1 cellular context compared by ENCODE assay signal in the genomic region with DNA sequence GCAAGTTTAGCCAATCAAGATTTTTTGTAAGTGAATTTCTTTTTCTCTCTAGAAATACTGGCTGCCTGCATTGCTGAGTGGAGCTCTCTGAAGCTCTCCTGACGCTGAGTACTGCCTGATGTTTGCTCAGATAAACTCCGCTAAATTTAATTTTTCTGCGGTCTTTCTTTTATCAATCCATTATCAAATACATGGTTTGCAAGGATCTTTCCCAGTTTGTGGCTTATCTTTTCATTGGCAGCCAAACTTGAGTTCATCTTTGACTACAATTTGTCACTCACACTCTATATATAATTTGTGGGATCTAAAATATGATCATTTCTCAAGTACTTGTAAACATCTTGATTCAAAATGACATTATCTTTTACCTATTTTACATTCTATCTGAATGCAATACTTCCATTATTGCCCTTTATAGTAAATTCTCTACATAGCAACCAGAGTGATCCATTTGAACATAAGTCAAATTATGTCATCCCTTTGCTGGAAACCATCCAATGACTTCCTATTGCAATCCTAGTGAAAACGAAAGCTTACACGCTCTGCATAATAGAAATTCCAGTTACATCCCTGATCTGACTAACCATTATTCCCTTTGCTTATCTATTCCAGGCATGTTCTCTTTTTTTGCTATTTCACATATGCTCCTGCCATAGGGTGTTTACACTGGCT.
TF ChIP-seq lines count a peak whose summit lies in the region.

No MANE protein-coding gene starts in this region.

TF ChIP-seq in SK-N-SH treated with all-trans-retinoic acid at 6 μM for 48 hours, 23 proteins besides CTCF, POLR2A, EP300 and RAD21 (continued from another document):
- TF ChIP-seq, protein P1, sequence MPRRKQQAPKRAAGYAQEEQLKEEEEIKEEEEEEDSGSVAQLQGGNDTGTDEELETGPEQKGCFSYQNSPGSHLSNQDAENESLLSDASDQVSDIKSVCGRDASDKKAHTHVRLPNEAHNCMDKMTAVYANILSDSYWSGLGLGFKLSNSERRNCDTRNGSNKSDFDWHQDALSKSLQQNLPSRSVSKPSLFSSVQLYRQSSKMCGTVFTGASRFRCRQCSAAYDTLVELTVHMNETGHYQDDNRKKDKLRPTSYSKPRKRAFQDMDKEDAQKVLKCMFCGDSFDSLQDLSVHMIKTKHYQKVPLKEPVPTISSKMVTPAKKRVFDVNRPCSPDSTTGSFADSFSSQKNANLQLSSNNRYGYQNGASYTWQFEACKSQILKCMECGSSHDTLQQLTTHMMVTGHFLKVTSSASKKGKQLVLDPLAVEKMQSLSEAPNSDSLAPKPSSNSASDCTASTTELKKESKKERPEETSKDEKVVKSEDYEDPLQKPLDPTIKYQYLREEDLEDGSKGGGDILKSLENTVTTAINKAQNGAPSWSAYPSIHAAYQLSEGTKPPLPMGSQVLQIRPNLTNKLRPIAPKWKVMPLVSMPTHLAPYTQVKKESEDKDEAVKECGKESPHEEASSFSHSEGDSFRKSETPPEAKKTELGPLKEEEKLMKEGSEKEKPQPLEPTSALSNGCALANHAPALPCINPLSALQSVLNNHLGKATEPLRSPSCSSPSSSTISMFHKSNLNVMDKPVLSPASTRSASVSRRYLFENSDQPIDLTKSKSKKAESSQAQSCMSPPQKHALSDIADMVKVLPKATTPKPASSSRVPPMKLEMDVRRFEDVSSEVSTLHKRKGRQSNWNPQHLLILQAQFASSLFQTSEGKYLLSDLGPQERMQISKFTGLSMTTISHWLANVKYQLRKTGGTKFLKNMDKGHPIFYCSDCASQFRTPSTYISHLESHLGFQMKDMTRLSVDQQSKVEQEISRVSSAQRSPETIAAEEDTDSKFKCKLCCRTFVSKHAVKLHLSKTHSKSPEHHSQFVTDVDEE (CRISPR knock-in tag; IDR thresholded peaks at IDR 0.05) = peak; percentile 85
- TF ChIP-seq OSR1 (CRISPR knock-in tag; IDR thresholded peaks at IDR 0.05) (no peak), SNAI2 (CRISPR knock-in tag; IDR thresholded peaks at IDR 0.05) (no peak), ZFP3 (CRISPR knock-in tag; IDR thresholded peaks at IDR 0.05) (no peak), ARNTL (CRISPR knock-in tag; IDR thresholded peaks at IDR 0.05; ENCODE audit: borderline replicate concordance, low read depth) (no peak)
- TF ChIP-seq, protein P2, sequence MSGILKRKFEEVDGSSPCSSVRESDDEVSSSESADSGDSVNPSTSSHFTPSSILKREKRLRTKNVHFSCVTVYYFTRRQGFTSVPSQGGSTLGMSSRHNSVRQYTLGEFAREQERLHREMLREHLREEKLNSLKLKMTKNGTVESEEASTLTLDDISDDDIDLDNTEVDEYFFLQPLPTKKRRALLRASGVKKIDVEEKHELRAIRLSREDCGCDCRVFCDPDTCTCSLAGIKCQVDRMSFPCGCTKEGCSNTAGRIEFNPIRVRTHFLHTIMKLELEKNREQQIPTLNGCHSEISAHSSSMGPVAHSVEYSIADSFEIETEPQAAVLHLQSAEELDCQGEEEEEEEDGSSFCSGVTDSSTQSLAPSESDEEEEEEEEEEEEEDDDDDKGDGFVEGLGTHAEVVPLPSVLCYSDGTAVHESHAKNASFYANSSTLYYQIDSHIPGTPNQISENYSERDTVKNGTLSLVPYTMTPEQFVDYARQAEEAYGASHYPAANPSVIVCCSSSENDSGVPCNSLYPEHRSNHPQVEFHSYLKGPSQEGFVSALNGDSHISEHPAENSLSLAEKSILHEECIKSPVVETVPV (CRISPR knock-in tag; IDR thresholded peaks at IDR 0.05) = no peak; the same call in 1 of the 2 replicates
